In the genomic region with DNA sequence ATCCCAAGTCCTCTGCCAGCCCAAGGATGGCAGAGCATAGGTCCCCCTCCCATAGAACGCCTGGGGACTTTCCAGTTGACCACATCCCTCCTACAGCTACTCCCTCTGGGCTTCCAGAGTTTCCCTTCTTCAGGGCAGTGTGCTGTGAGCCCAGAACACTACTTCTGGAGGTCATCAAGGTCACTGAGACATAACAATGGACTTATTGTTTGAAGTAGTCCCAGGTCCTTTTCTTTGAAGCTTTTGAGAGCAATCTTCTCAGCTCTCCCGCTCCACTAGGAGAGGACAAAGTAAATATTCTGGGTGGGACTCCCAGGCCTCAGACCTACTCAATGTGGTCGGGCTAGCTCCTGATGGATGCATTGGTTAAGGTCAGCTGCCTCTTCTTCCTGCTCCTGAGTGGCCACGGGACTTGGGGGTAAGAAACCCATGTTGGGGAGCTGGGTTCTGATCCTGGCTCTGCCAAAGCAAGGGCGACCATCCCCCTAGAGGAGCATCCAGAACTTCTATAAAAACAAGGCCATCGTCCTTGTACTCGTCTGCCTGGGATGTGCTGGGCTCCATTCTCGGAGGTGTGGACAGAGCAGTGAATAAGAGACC, we compare ENCODE assay signal across 21 cellular contexts.
A peak's percentile ranks its signal among the peaks of the same experiment; 100 is the strongest.
DNase-seq lines count a peak whose midpoint lies in the region; ATAC-seq, FAIRE-seq and TF ChIP-seq lines count a peak whose summit lies in the region.
"Had no signal": no experiment of that assay in that cellular context is flagged by ENCODE, and none has a peak within 500 bp of the region (broad histone marks: within the 10 kb centered on the region; RNA-seq: fewer than 3 reads in every experiment).

No MANE protein-coding gene starts in this region.

- no peak for TF ChIP-seq POLR2A in lower leg skin (IDR thresholded peaks at IDR 0.05)

- H3K4me1 Mint-ChIP-seq in astrocyte (ENCODE audit: low read depth, unreplicated experiment): peaks cover 41% of the 10 kb centered on the region

- no peaks in the 10 kb centered on the region for H3K27me3 Mint-ChIP-seq in astrocyte (ENCODE audit: low read depth, unreplicated experiment)
- H3K27me3 Mint-ChIP-seq: CD4-positive, alpha-beta memory T cell had no signal

- H3K36me3 ChIP-seq in astrocyte (ENCODE audit: insufficient read depth, low read length): no peaks in the 10 kb centered on the region

- H2AFZ ChIP-seq in astrocyte (ENCODE audit: low read depth, low read length): no peak overlapping the region
- H2AFZ ChIP-seq: GM23248 had no signal

- peaks cover 24% of the 10 kb centered on the region for H3K36me3 Mint-ChIP-seq in astrocyte (ENCODE audit: low read depth, unreplicated experiment)
- H3K36me3 Mint-ChIP-seq: CD4-positive, alpha-beta memory T cell had no signal

- no peak overlapping the region for H3K9ac ChIP-seq in astrocyte (ENCODE audit: low read length)
- H3K9ac ChIP-seq: BLaER1, GM23248 had no signal

- TF ChIP-seq CTCF in astrocyte (IDR thresholded peaks at IDR 0.05; ENCODE audit: insufficient read depth, low read depth, low read length) (no peak), lower leg skin (IDR thresholded peaks at IDR 0.05) (no peak), GM10266 (IDR thresholded peaks at IDR 0.05; ENCODE audit: control insufficient read depth, insufficient read depth, low read depth, missing control alignments) (no peak)

- peak overlapping the region; percentile 35 for H3K27ac Mint-ChIP-seq in astrocyte (ENCODE audit: unreplicated experiment)

- intact Hi-C loops in lower leg skin (cut with DNase I; ENCODE audit: low total_unique reads): no loop called here

- DNase-seq in stimulated activated CD4-positive, alpha-beta T cell treated with anti-CD3 and anti-CD28 coated beads, Interleukin-4, amount 100 ng/mL, for 24 hours: peak; percentile 0
- no peak for DNase-seq in stimulated activated CD4-positive, alpha-beta T cell treated with anti-CD3 and anti-CD28 coated beads, Interleukin-12 subunit alpha, Interleukin-12 subunit beta, amount 100 ng/mL, for 4 hours
- DNase-seq in astrocyte (ENCODE audit: low read depth) (no peak), lower leg skin (ENCODE audit: low spot score in 2 of 2) (peak; percentile 8 to 39), GM10266 (ENCODE audit: extremely low spot score) (no peak), SIG-M5 (lab: John Stamatoyannopoulos, UW) (no peak), NCI-H1417 treated with DMSO at 0.1 percent for 48 hours (lab: John Stamatoyannopoulos, UW) (no peak)
- DNase-seq: CD4-positive, alpha-beta memory T cell; DMS79; GM23248; KG1; NCI-H187 treated with DMSO at 0.1 percent for 48 hours; NCI-H2227 treated with DMSO at 0.1 percent for 48 hours; NCI-H510A treated with DMSO at 0.1 percent for 48 hours; NCI-H82; OCI-M1; RPMI8226 had no signal

- H3K4me1 ChIP-seq in astrocyte (ENCODE audit: insufficient read depth, low read length): no peaks in the 10 kb centered on the region

- no peak for FAIRE-seq in astrocyte (lab: Jason Lieb, UNC)
- FAIRE-seq: D721Med had no signal

- peaks cover 95% of the 10 kb centered on the region for H4K20me1 ChIP-seq in astrocyte (ENCODE audit: insufficient read depth, low read length)

- H3K9me3 Mint-ChIP-seq in astrocyte (ENCODE audit: unreplicated experiment): no peaks in the 10 kb centered on the region
- H3K9me3 Mint-ChIP-seq: CD4-positive, alpha-beta memory T cell had no signal

- H3K4me3 Mint-ChIP-seq in astrocyte (ENCODE audit: unreplicated experiment): no peak overlapping the region
- H3K4me3 Mint-ChIP-seq: CD4-positive, alpha-beta memory T cell had no signal

- no peak overlapping the region for H3K27ac ChIP-seq in astrocyte (ENCODE audit: low read depth, low read length)
- H3K27ac ChIP-seq: BLaER1, GM23248 had no signal

- no peaks in the 10 kb centered on the region for H3K9me3 ChIP-seq in astrocyte (ENCODE audit: insufficient read depth, low read depth, low read length)
- H3K9me3 ChIP-seq: BLaER1 had no signal

- peaks cover 72% of the 10 kb centered on the region for H3K79me2 ChIP-seq in astrocyte (ENCODE audit: insufficient read depth, low read length)

- 92 to 94% methylated on average over 8 of the region's 8 CpGs for WGBS in lower leg skin, 2 donors

- H3K27me3 ChIP-seq in astrocyte (ENCODE audit: insufficient read depth, low read length): no peaks in the 10 kb centered on the region
- H3K27me3 ChIP-seq: BLaER1 had no signal

- no peak overlapping the region for H3K4me3 ChIP-seq in astrocyte (ENCODE audit: insufficient read depth, low read depth, low read length)
- H3K4me3 ChIP-seq in lower leg skin (ENCODE audit: low read depth, poor library complexity, severe bottlenecking): no peak overlapping the region
- H3K4me3 ChIP-seq: BLaER1, GM23248 had no signal

- no peak overlapping the region for H3K4me2 ChIP-seq in astrocyte (ENCODE audit: low read length)
- H3K4me2 ChIP-seq: BLaER1 had no signal

- no peak for ATAC-seq in GM21737 (IDR thresholded peaks at IDR 0.05; ENCODE audit: unreplicated experiment)
- ATAC-seq: HCT116 had no signal

Comparison
In these comparisons a context has a peak if more than half of its experiments do, and no peak if none do; other contexts are left out.
1. DNase-seq: peak in stimulated activated CD4-positive, alpha-beta T cell treated with anti-CD3 and anti-CD28 coated beads, Interleukin-4, amount 100 ng/mL, for 24 hours (single experiment) and lower leg skin (2 of 2); none in stimulated activated CD4-positive, alpha-beta T cell treated with anti-CD3 and anti-CD28 coated beads, Interleukin-12 subunit alpha, Interleukin-12 subunit beta, amount 100 ng/mL, for 4 hours (single experiment), astrocyte (single experiment), GM10266 (single experiment), SIG-M5 (single experiment) and NCI-H1417 treated with DMSO at 0.1 percent for 48 hours (single experiment).